In genomic region chr3:151925419-151925818, GRCh38 we compare ENCODE assay signal across 20 cellular contexts. TPM values are rescaled to one million over a fixed set of nuclear protein-coding genes. Genes with fewer than 3 reads are reported as not detected.
DNase-seq lines count a peak whose midpoint lies in the region; TF ChIP-seq lines count a peak whose summit lies in the region.
"Had no signal": no experiment of that assay in that cellular context is flagged by ENCODE, and none has a peak within 500 bp of the region (broad histone marks: within the 10 kb centered on the region; RNA-seq: fewer than 3 reads in every experiment).

No MANE protein-coding gene starts in this region.

- H3K27ac ChIP-seq in mesendoderm (ENCODE audit: low read depth, low read length) (no peak overlapping the region), colonic mucosa (no peak overlapping the region)
- H3K27ac ChIP-seq: 22Rv1, neural progenitor cell, right lobe of liver had no signal

- H3K9me3 ChIP-seq in colonic mucosa = no peaks in the 10 kb centered on the region
- H3K9me3 ChIP-seq: right lobe of liver had no signal

- intact Hi-C loops in MCF 10A (cut with micrococcal nuclease) = loop anchor here (10.0 kb wide), 1 partner anchor 99 kb away; no protein-coding TSS in a partner anchor
- intact Hi-C loops in colonic mucosa (cut with DNase I) = no loop called here

- no peaks in the 10 kb centered on the region for H3K27me3 ChIP-seq in mesendoderm (ENCODE audit: insufficient read depth, low read length, poor library complexity)
- no peaks in the 10 kb centered on the region for H3K27me3 ChIP-seq in colonic mucosa
- H3K27me3 ChIP-seq: neural progenitor cell, right lobe of liver had no signal

- H3K4ac ChIP-seq in mesendoderm (ENCODE audit: low read depth, low read length) = no peak overlapping the region

- no peak overlapping the region for H2BK5ac ChIP-seq in mesendoderm (ENCODE audit: low read length)

- H4K5ac ChIP-seq in mesendoderm (ENCODE audit: low read length) = no peak overlapping the region

- H3K9ac ChIP-seq in mesendoderm (ENCODE audit: low read length) (no peak overlapping the region), colonic mucosa (ENCODE audit: low read depth in 2 of 2, low read length in 2 of 2) (no peak overlapping the region)
- H3K9ac ChIP-seq: neural progenitor cell had no signal

- no peaks in the 10 kb centered on the region for H3K36me3 Mint-ChIP-seq in MCF 10A (ENCODE audit: insufficient read depth, unreplicated experiment)
- H3K36me3 Mint-ChIP-seq in osteocyte (ENCODE audit: unreplicated experiment) = no peaks in the 10 kb centered on the region
- H3K36me3 Mint-ChIP-seq: CD14-positive monocyte, neural progenitor cell had no signal

- peak overlapping the region; percentile 81 for H3K27ac Mint-ChIP-seq in MCF 10A (ENCODE audit: low read depth, unreplicated experiment)
- peak overlapping the region; percentile 86 for H3K27ac Mint-ChIP-seq in osteocyte (ENCODE audit: unreplicated experiment)
- H3K27ac Mint-ChIP-seq: activated T-helper 1 cell treated with anti-CD3 and anti-CD28 coated beads, Interleukin-12 subunit alpha, Interleukin-12 subunit beta, Interleukin-2, Interleukin-4 antibody, amounts not matched to agents 30 ng/mL and 10 ng/mL and 1 ng/mL, durations not matched to agents 14 hours and 24 hours and 36 hours; CD14-positive monocyte; neural progenitor cell had no signal

- peak; percentile 7 for DNase-seq in NK-92 treated with Interleukin-12 subunit alpha and Interleukin-12 subunit beta, amount 100 ng/mL, for 24 hours (lab: John Stamatoyannopoulos, UW)
- DNase-seq in NK-92 (lab: John Stamatoyannopoulos, UW; ENCODE audit: unreplicated experiment) (no peak), MCF 10A (ENCODE audit: unreplicated experiment) (no peak), osteocyte (ENCODE audit: extremely low spot score, unreplicated experiment) (no peak), mesendoderm (no peak), retina (no peak), colonic mucosa (no peak)
- DNase-seq in Jurkat, Clone E6-1 (ENCODE audit: low read depth, low spot score) = peak; percentile 57
- DNase-seq: activated CD4-positive, alpha-beta T cell treated with anti-CD3 and anti-CD28 coated beads for 1 hour; DMS79; H7; NCI-H2107; NCI-H774; right lobe of liver; stimulated activated naive CD4-positive, alpha-beta T cell treated with Interleukin-2 at 50 U/mL for 16 hours had no signal

- H3K4me1 Mint-ChIP-seq in MCF 10A (ENCODE audit: insufficient read depth, unreplicated experiment) = peaks cover 40% of the 10 kb centered on the region
- H3K4me1 Mint-ChIP-seq in osteocyte (ENCODE audit: unreplicated experiment) = peaks cover 44% of the 10 kb centered on the region
- H3K4me1 Mint-ChIP-seq: CD14-positive monocyte had no signal

- no TSS peak for BruUV-seq in MCF 10A (replicated peaks; lab: Mats Ljungman, UMichigan)

- H3K18ac ChIP-seq in mesendoderm (ENCODE audit: low read length) = no peak overlapping the region

- no peak overlapping the region for H2BK120ac ChIP-seq in mesendoderm (ENCODE audit: low read depth, low read length)

- H3K4me3 Mint-ChIP-seq in MCF 10A (ENCODE audit: unreplicated experiment) (no peak overlapping the region), osteocyte (ENCODE audit: unreplicated experiment) (no peak overlapping the region)
- H3K4me3 Mint-ChIP-seq: activated T-helper 1 cell treated with anti-CD3 and anti-CD28 coated beads, Interleukin-12 subunit alpha, Interleukin-12 subunit beta, Interleukin-2, Interleukin-4 antibody, amounts not matched to agents 30 ng/mL and 10 ng/mL and 1 ng/mL, durations not matched to agents 14 hours and 24 hours and 36 hours; CD14-positive monocyte; neural progenitor cell had no signal

- H2BK15ac ChIP-seq in mesendoderm (replicated peaks; ENCODE audit: low read depth) = no peak overlapping the region

- no peak overlapping the region for H3K23ac ChIP-seq in mesendoderm (ENCODE audit: low read length)

- H3K36me3 ChIP-seq in mesendoderm (ENCODE audit: control insufficient read depth, insufficient read depth, low read length) = no peaks in the 10 kb centered on the region
- no peaks in the 10 kb centered on the region for H3K36me3 ChIP-seq in colonic mucosa
- H3K36me3 ChIP-seq: neural progenitor cell, right lobe of liver had no signal

- H3K9me3 Mint-ChIP-seq in MCF 10A (ENCODE audit: unreplicated experiment) (no peaks in the 10 kb centered on the region), osteocyte (ENCODE audit: unreplicated experiment) (peaks cover 3% of the 10 kb centered on the region)
- H3K9me3 Mint-ChIP-seq: activated T-helper 1 cell treated with anti-CD3 and anti-CD28 coated beads, Interleukin-12 subunit alpha, Interleukin-12 subunit beta, Interleukin-2, Interleukin-4 antibody, amounts not matched to agents 30 ng/mL and 10 ng/mL and 1 ng/mL, durations not matched to agents 14 hours and 24 hours and 36 hours had no signal

- no peaks in the 10 kb centered on the region for H3K79me2 ChIP-seq in mesendoderm (ENCODE audit: control insufficient read depth, insufficient read depth, low read length)

- H3K27me3 Mint-ChIP-seq in MCF 10A (ENCODE audit: insufficient read depth, unreplicated experiment) = no peaks in the 10 kb centered on the region
- no peaks in the 10 kb centered on the region for H3K27me3 Mint-ChIP-seq in osteocyte (ENCODE audit: unreplicated experiment)

- H3K4me3 ChIP-seq in Jurkat, Clone E6-1 (ENCODE audit: low read length) = no peak overlapping the region
- H3K4me3 ChIP-seq in mesendoderm (ENCODE audit: low read length) (no peak overlapping the region), colonic mucosa (no peak overlapping the region)
- H3K4me3 ChIP-seq: lung, neural progenitor cell, right lobe of liver had no signal

- TF ChIP-seq CTCF in MCF 10A (IDR thresholded peaks at IDR 0.05; ENCODE audit: unreplicated experiment) = no peak
- no peak for TF ChIP-seq CTCF in osteocyte (IDR thresholded peaks at IDR 0.05)
- no peak for TF ChIP-seq CTCF in colonic mucosa (IDR thresholded peaks at IDR 0.05)

- H3K56ac ChIP-seq in mesendoderm (ENCODE audit: low read length) = no peak overlapping the region

- H2AK5ac ChIP-seq in mesendoderm (ENCODE audit: low read length) = no peak overlapping the region

- no peak overlapping the region for H4K8ac ChIP-seq in mesendoderm (ENCODE audit: low read depth, low read length)

- POLR2A ChIA-PET in MCF 10A (lab: Yijun Ruan, JAX) = interaction anchor here (0.6 to 0.7 kb wide), 2 partner anchors 87 to 311 kb away, joined by 3 read pairs; no protein-coding TSS in a partner anchor

- no peaks in the 10 kb centered on the region for H3K79me1 ChIP-seq in mesendoderm (ENCODE audit: low read length)

- CTCF ChIA-PET in MCF 10A (lab: Yijun Ruan, JAX) = interaction anchor here (0.5 kb wide), 1 partner anchor 460 kb away, joined by 3 read pairs; no protein-coding TSS in a partner anchor

- no peak overlapping the region for H3K4me2 ChIP-seq in mesendoderm (ENCODE audit: low read length)
- H3K4me2 ChIP-seq: neural progenitor cell had no signal

- WGBS in mesendoderm (ENCODE audit: extremely low coverage, insufficient coverage, low lambda C conversion rate) = no CpG with 5 or more reads among the region's 4 CpGs

- H3K4me1 ChIP-seq in mesendoderm (ENCODE audit: control insufficient read depth, low read depth, low read length) (no peaks in the 10 kb centered on the region), colonic mucosa (no peaks in the 10 kb centered on the region)
- H3K4me1 ChIP-seq: right lobe of liver had no signal

RNA-seq across cellular contexts. Expression of gene SUCNR1, which starts 52.0 kb away (rescaled TPM):
- polyA plus RNA-seq in Jurkat, Clone E6-1 (2012; ENCODE audit: insufficient read depth, insufficient read length) = not detected
- total RNA-seq in MCF 10A (2022) = not detected in 2 replicates
- total RNA-seq in osteocyte = not detected in 2 replicates
- not detected for polyA plus RNA-seq in mesendoderm (2013, experiment 1 of 2)
- polyA plus RNA-seq in mesendoderm (2013, experiment 2 of 2) = not detected
- total RNA-seq in colonic mucosa = under 1 TPM; 0.05 to 0.42 TPM
- total RNA-seq: activated T-helper 1 cell treated with anti-CD3 and anti-CD28 coated beads, Interleukin-12 subunit alpha, Interleukin-12 subunit beta, Interleukin-2, Interleukin-4 antibody, amounts not matched to agents 30 ng/mL and 10 ng/mL and 1 ng/mL, durations not matched to agents 14 hours and 24 hours and 36 hours; H7 had no signal

Comparison
In these comparisons a context has a peak if more than half of its experiments do, and no peak if none do; other contexts are left out.
1. DNase-seq: peak in NK-92 treated with Interleukin-12 subunit alpha and Interleukin-12 subunit beta, amount 100 ng/mL, for 24 hours (single experiment) and Jurkat, Clone E6-1 (single experiment); none in NK-92 (single experiment), MCF 10A (single experiment), osteocyte (single experiment), mesendoderm (single experiment), retina (single experiment) and colonic mucosa (single experiment).